15 cellular contexts compared by ENCODE assay signal in genomic region chrX:16067886-16068515, GRCh38. TPM values are rescaled to one million over a fixed set of nuclear protein-coding genes. Genes with fewer than 3 reads are reported as not detected.
A peak's percentile ranks its signal among the peaks of the same experiment; 100 is the strongest.
DNase-seq lines count a peak whose midpoint lies in the region; ATAC-seq and TF ChIP-seq lines count a peak whose summit lies in the region.
"Had no signal": no experiment of that assay in that cellular context is flagged by ENCODE, and none has a peak within 500 bp of the region (broad histone marks: within the 10 kb centered on the region; RNA-seq: fewer than 3 reads in every experiment).

No MANE protein-coding gene starts in this region.

- H3K36me3 ChIP-seq in prostate gland = no peaks in the 10 kb centered on the region
- H3K36me3 ChIP-seq: WERI-Rb-1 had no signal

- H3K4me3 Mint-ChIP-seq in mesothelial cell of epicardium = no peak overlapping the region
- no peak overlapping the region for H3K4me3 Mint-ChIP-seq in activated CD8-positive, alpha-beta T cell treated with anti-CD3 and anti-CD28 coated beads, Interleukin-2, amount 10 ng/mL, durations not matched to agents 7 days and 5 days
- no peak overlapping the region for H3K4me3 Mint-ChIP-seq in activated CD4-positive, alpha-beta memory T cell treated with anti-CD3 and anti-CD28 coated beads for 36 hours

- H3K9me3 ChIP-seq in prostate gland = no peaks in the 10 kb centered on the region

- intact Hi-C loops in prostate gland (cut with DNase I) = no loop called here
- intact Hi-C loops in activated CD4-positive, alpha-beta memory T cell treated with anti-CD3 and anti-CD28 coated beads for 36 hours (cut with micrococcal nuclease) = no loop called here

- TF ChIP-seq CTCF in mesothelial cell of epicardium (IDR thresholded peaks at IDR 0.05; ENCODE audit: unreplicated experiment) (no peak), prostate gland (IDR thresholded peaks at IDR 0.05) (no peak)

- H3K36me3 Mint-ChIP-seq in mesothelial cell of epicardium = peaks cover 12% of the 10 kb centered on the region
- H3K36me3 Mint-ChIP-seq in activated CD8-positive, alpha-beta T cell treated with anti-CD3 and anti-CD28 coated beads, Interleukin-2, amount 10 ng/mL, durations not matched to agents 7 days and 5 days (ENCODE audit: low read depth) = no peaks in the 10 kb centered on the region
- no peaks in the 10 kb centered on the region for H3K36me3 Mint-ChIP-seq in activated CD4-positive, alpha-beta memory T cell treated with anti-CD3 and anti-CD28 coated beads for 36 hours

- CTCF ChIA-PET in activated CD8-positive, alpha-beta T cell treated with anti-CD3 and anti-CD28 coated beads, Interleukin-2, amount 10 ng/mL, durations not matched to agents 7 days and 5 days (lab: Charles Lee) = no interaction called here
- CTCF ChIA-PET in activated CD4-positive, alpha-beta memory T cell treated with anti-CD3 and anti-CD28 coated beads for 36 hours (lab: Charles Lee) = no interaction called here

- H3K27me3 Mint-ChIP-seq in mesothelial cell of epicardium (ENCODE audit: low read depth) = no peaks in the 10 kb centered on the region
- H3K27me3 Mint-ChIP-seq in activated CD8-positive, alpha-beta T cell treated with anti-CD3 and anti-CD28 coated beads, Interleukin-2, amount 10 ng/mL, durations not matched to agents 7 days and 5 days (ENCODE audit: low read depth) = no peaks in the 10 kb centered on the region
- H3K27me3 Mint-ChIP-seq in activated CD4-positive, alpha-beta memory T cell treated with anti-CD3 and anti-CD28 coated beads for 36 hours = no peaks in the 10 kb centered on the region

- H3K27ac ChIP-seq in prostate gland = no peak overlapping the region
- H3K27ac ChIP-seq: coronary artery, KMS-11, WERI-Rb-1 had no signal

- H3K27ac Mint-ChIP-seq in mesothelial cell of epicardium = peak overlapping the region; percentile 34
- H3K27ac Mint-ChIP-seq in activated CD8-positive, alpha-beta T cell treated with anti-CD3 and anti-CD28 coated beads, Interleukin-2, amount 10 ng/mL, durations not matched to agents 7 days and 5 days = no peak overlapping the region
- H3K27ac Mint-ChIP-seq in activated CD4-positive, alpha-beta memory T cell treated with anti-CD3 and anti-CD28 coated beads for 36 hours = no peak overlapping the region

- DNase-seq in mesothelial cell of epicardium (ENCODE audit: low spot score in 2 of 2, unreplicated experiment in 2 of 2) (no peak), GM19240 (ENCODE audit: insufficient read length, low spot score) (no peak), prostate gland (ENCODE audit: low spot score) (no peak)
- no peak for DNase-seq in activated CD8-positive, alpha-beta T cell treated with anti-CD3 and anti-CD28 coated beads, Interleukin-2, amount 10 ng/mL, durations not matched to agents 7 days and 5 days
- no peak for DNase-seq in activated CD4-positive, alpha-beta memory T cell treated with anti-CD3 and anti-CD28 coated beads for 36 hours
- DNase-seq: amniotic stem cell, NCI-H2081 treated with DMSO at 0.1 percent for 48 hours, WERI-Rb-1 had no signal

- ATAC-seq in GM18907 (IDR thresholded peaks at IDR 0.05; ENCODE audit: unreplicated experiment) (peak; percentile 77), GM21529 (IDR thresholded peaks at IDR 0.05; ENCODE audit: unreplicated experiment) (peak; percentile 97), HG03139 (IDR thresholded peaks at IDR 0.05; ENCODE audit: unreplicated experiment) (peak; percentile 60)
- ATAC-seq in activated CD8-positive, alpha-beta T cell treated with anti-CD3 and anti-CD28 coated beads, Interleukin-2, amount 10 ng/mL, durations not matched to agents 7 days and 5 days = no peak

- WGBS in prostate gland = 40% methylated on average over 1 of the region's 1 CpG

- H3K4me1 ChIP-seq in prostate gland (replicated peaks) = no peaks in the 10 kb centered on the region

- TF ChIP-seq POLR2A in prostate gland (IDR thresholded peaks at IDR 0.05) = no peak

- H3K27me3 ChIP-seq in prostate gland (replicated peaks; ENCODE audit: insufficient read depth) = no peaks in the 10 kb centered on the region

- POLR2A ChIA-PET in activated CD8-positive, alpha-beta T cell treated with anti-CD3 and anti-CD28 coated beads, Interleukin-2, amount 10 ng/mL, durations not matched to agents 7 days and 5 days (lab: Charles Lee) = no interaction called here
- POLR2A ChIA-PET in activated CD4-positive, alpha-beta memory T cell treated with anti-CD3 and anti-CD28 coated beads for 36 hours (lab: Charles Lee) = no interaction called here

- H3K4me3 ChIP-seq in prostate gland = no peak overlapping the region
- H3K4me3 ChIP-seq: coronary artery, lung had no signal

- H3K4me1 Mint-ChIP-seq in mesothelial cell of epicardium = peaks cover 23% of the 10 kb centered on the region
- no peaks in the 10 kb centered on the region for H3K4me1 Mint-ChIP-seq in activated CD8-positive, alpha-beta T cell treated with anti-CD3 and anti-CD28 coated beads, Interleukin-2, amount 10 ng/mL, durations not matched to agents 7 days and 5 days (ENCODE audit: low read depth)
- no peaks in the 10 kb centered on the region for H3K4me1 Mint-ChIP-seq in activated CD4-positive, alpha-beta memory T cell treated with anti-CD3 and anti-CD28 coated beads for 36 hours (ENCODE audit: low read depth)

- H3K9me3 Mint-ChIP-seq in mesothelial cell of epicardium = peaks cover 35% of the 10 kb centered on the region
- H3K9me3 Mint-ChIP-seq in activated CD8-positive, alpha-beta T cell treated with anti-CD3 and anti-CD28 coated beads, Interleukin-2, amount 10 ng/mL, durations not matched to agents 7 days and 5 days (ENCODE audit: insufficient read depth) = no peaks in the 10 kb centered on the region
- peaks cover 4% of the 10 kb centered on the region for H3K9me3 Mint-ChIP-seq in activated CD4-positive, alpha-beta memory T cell treated with anti-CD3 and anti-CD28 coated beads for 36 hours

RNA-seq across cellular contexts. Expression of gene GRPR, which starts 55.4 kb away (rescaled TPM):
- total RNA-seq in mesothelial cell of epicardium = 1.7 to 2.1 TPM (median 2.1 TPM) in 3 replicates
- total RNA-seq in activated CD8-positive, alpha-beta T cell treated with anti-CD3 and anti-CD28 coated beads, Interleukin-2, amount 10 ng/mL, durations not matched to agents 7 days and 5 days = not detected
- 1 to 10 TPM in 1 of 2 donors, not detected in 1; 1.0 TPM for total RNA-seq in prostate gland
- not detected for total RNA-seq in activated CD4-positive, alpha-beta memory T cell treated with anti-CD3 and anti-CD28 coated beads for 36 hours
- total RNA-seq: G401 had no signal
